Comparison of ENCODE assay signal across 9 cellular contexts in genomic region chr2:217650716-217651360, GRCh38.
DNase-seq lines count a peak whose midpoint lies in the region; ATAC-seq, FAIRE-seq and TF ChIP-seq lines count a peak whose summit lies in the region.
"Had no signal": no experiment of that assay in that cellular context is flagged by ENCODE, and none has a peak within 500 bp of the region (broad histone marks: within the 10 kb centered on the region; RNA-seq: fewer than 3 reads in every experiment).

No MANE protein-coding gene starts in this region.

- CTCF ChIA-PET in GM12878 (lab: Yijun Ruan, JAX), result interaction anchor here (0.7 to 5.0 kb wide), 29 partner anchors 9 to 950 kb away, joined by 3 to 34 read pairs (median 4); no protein-coding TSS in a partner anchor

- H3K9me3 ChIP-seq in GM12878 (replicated peaks; ENCODE audit: control insufficient read depth, insufficient read depth, low read length), result no peaks in the 10 kb centered on the region
- H3K9me3 ChIP-seq in iPS-18a (ENCODE audit: control insufficient read depth, low read depth, low read length), result no peaks in the 10 kb centered on the region
- no peaks in the 10 kb centered on the region for H3K9me3 ChIP-seq in stomach

- TF ChIP-seq RAD21 in GM12878 (IDR thresholded peaks at IDR 0.05; ENCODE audit: insufficient read depth, low read depth, low read length), result peak; percentile 62

- DNase-seq in Right ventricle myocardium inferior (ENCODE audit: missing footprints) (no peak), cardiac septum (ENCODE audit: low spot score) (no peak), NCI-H526 treated with DMSO at 0.1 percent for 48 hours (lab: John Stamatoyannopoulos, UW) (peak; percentile 28), GM12878 (ENCODE audit: low read depth, low spot score) (no peak), stomach (no peak), activated gamma-delta T cell treated with Interleukin-2 at 50 U/mL for 16 hours (no peak)

- SMC1A ChIA-PET in GM12878 (lab: Charles Lee; ENCODE audit: uncharacterized antibody, unreplicated experiment), result interaction anchor here (0.6 to 3.9 kb wide), 9 partner anchors 10 to 102 kb away, joined by 3 to 22 read pairs (median 4); no protein-coding TSS in a partner anchor

- H3K4me3 ChIP-seq in GM12878 (no peak overlapping the region), iPS-18a (ENCODE audit: low read length) (peak overlapping the region; percentile 14), stomach (no peak overlapping the region)

- H3K27ac ChIP-seq in GM12878 (ENCODE audit: control insufficient read depth, insufficient read depth) (no peak overlapping the region), iPS-18a (ENCODE audit: low read length) (no peak overlapping the region), stomach (no peak overlapping the region)

- TF ChIP-seq POLR2A in GM12878 (IDR thresholded peaks at IDR 0.05; ENCODE audit: low read depth, low read length) (no peak), stomach (IDR thresholded peaks at IDR 0.05) (no peak)

- 38% methylated on average over 9 of the region's 9 CpGs for WGBS in GM12878 (ENCODE audit: insufficient coverage, insufficient replicate concordance, low lambda C conversion rate, missing lambda C conversion rate)
- WGBS in stomach, 5 donors, result 56 to 61% (median 57%) methylated on average over 9 of the region's 9 CpGs

- peak; percentile 52 for FAIRE-seq in GM12878 (lab: Jason Lieb, UNC)
- FAIRE-seq: endometrium had no signal

- no peaks in the 10 kb centered on the region for H3K79me2 ChIP-seq in GM12878 (ENCODE audit: control insufficient read depth, insufficient read depth, low read length)

- no peak overlapping the region for H2AFZ ChIP-seq in GM12878 (ENCODE audit: control insufficient read depth, low read depth, low read length)

- H3K27me3 ChIP-seq in GM12878 (replicated peaks in 1 of 2; ENCODE audit: control insufficient read depth in 2 of 2, insufficient read depth in 2 of 2, low read length in 1 of 2) (no peaks in the 10 kb centered on the region; a peak in 2 of 4 replicates), iPS-18a (ENCODE audit: control insufficient read depth, insufficient read depth, low read length) (no peaks in the 10 kb centered on the region), stomach (no peaks in the 10 kb centered on the region)

- POLR2A ChIA-PET in GM12878 (lab: Charles Lee), result no interaction called here

- in situ Hi-C loops in GM12878 (cut with MboI), result no loop called here

- intact Hi-C loops in Right ventricle myocardium inferior (cut with DNase I) (loop anchor here (5.0 kb wide), 1 partner anchor 61 kb away; no protein-coding TSS in a partner anchor), cardiac septum (cut with DNase I) (loop anchor here (5.0 kb wide), 2 partner anchors 61 to 134 kb away; no protein-coding TSS in a partner anchor), GM12878 (cut with micrococcal nuclease; ENCODE audit: unreplicated experiment) (loop anchor here (2.0 kb wide), 1 partner anchor 62 kb away; no protein-coding TSS in a partner anchor), stomach (cut with DNase I; ENCODE audit: low total_unique reads) (no loop called here)

- no TSS peak for BruUV-seq in GM12878 (replicated peaks; lab: Mats Ljungman, UMichigan)

- H3K4me1 ChIP-seq in GM12878 (ENCODE audit: control insufficient read depth, insufficient read depth, low read length), result no peaks in the 10 kb centered on the region
- peaks cover 8% of the 10 kb centered on the region for H3K4me1 ChIP-seq in iPS-18a (ENCODE audit: control insufficient read depth, low read depth, low read length)
- peaks cover 0 to 16% (median 7%) of the 10 kb centered on the region in 4 donors for H3K4me1 ChIP-seq in stomach

- H3K4me2 ChIP-seq in GM12878 (ENCODE audit: control insufficient read depth, insufficient read depth), result no peak overlapping the region

- TF ChIP-seq CTCF in GM12878 (IDR thresholded peaks at IDR 0.05 in 2 of 3, conservative IDR thresholded peaks at IDR 0.05 in 1 of 3; ENCODE audit: control insufficient read depth in 2 of 3, extremely low read depth in 1 of 3, insufficient read depth in 1 of 3, low read depth in 3 of 3, low read length in 3 of 3), result peak; percentile 65 to 87 (median 79)
- peak in 5 of 7 experiments; percentile 22 to 58 (median 56) for TF ChIP-seq CTCF in stomach (IDR thresholded peaks at IDR 0.05)

- RAD21 ChIA-PET in GM12878 (lab: Charles Lee; ENCODE audit: unreplicated experiment), result interaction anchor here (0.6 to 2.8 kb wide), 8 partner anchors 14 to 932 kb away, joined by 3 to 23 read pairs (median 4); no protein-coding TSS in a partner anchor

- H4K20me1 ChIP-seq in GM12878 (ENCODE audit: control insufficient read depth, insufficient read depth), result no peaks in the 10 kb centered on the region; the same call in 1 of the 2 replicates

- no peak for TF ChIP-seq EP300 in GM12878 (IDR thresholded peaks at IDR 0.05; ENCODE audit: borderline replicate concordance in 1 of 2, control insufficient read depth in 1 of 2, low read depth in 2 of 2, low read length in 2 of 2)
- TF ChIP-seq EP300 in stomach (IDR thresholded peaks at IDR 0.05), result no peak

- ATAC-seq in Right ventricle myocardium inferior (peak; percentile 72), HG02938 (IDR thresholded peaks at IDR 0.05; ENCODE audit: unreplicated experiment) (peak; percentile 62), GM12878 (peak; percentile 93)

- no peaks in the 10 kb centered on the region for H3K36me3 ChIP-seq in GM12878 (ENCODE audit: control insufficient read depth in 2 of 2, insufficient read depth in 2 of 2, low read length in 1 of 2)
- H3K36me3 ChIP-seq in iPS-18a (ENCODE audit: control insufficient read depth, low read depth, low read length), result no peaks in the 10 kb centered on the region
- H3K36me3 ChIP-seq in stomach, result no peaks in the 10 kb centered on the region

- H3K9ac ChIP-seq in GM12878 (ENCODE audit: control insufficient read depth, insufficient read depth, low read length) (no peak overlapping the region), iPS-18a (ENCODE audit: low read length) (no peak overlapping the region)

TF ChIP-seq in GM12878, 131 proteins besides CTCF, POLR2A, EP300 and RAD21:
- TF ChIP-seq POLR2AphosphoS2 (IDR thresholded peaks at IDR 0.05; ENCODE audit: low read depth, low read length) (no peak), SMC3 (IDR thresholded peaks at IDR 0.05; ENCODE audit: borderline replicate concordance, low read length) (peak; percentile 63), RUNX3 (IDR thresholded peaks at IDR 0.05; ENCODE audit: low read length) (peak; percentile 47), YY1 (IDR thresholded peaks at IDR 0.05; ENCODE audit: low read depth, low read length) (0 out of 2 replicates have a peak, but pooled peaks have one; percentile 11), YBX1 (IDR thresholded peaks at IDR 0.05) (no peak)
TF ChIP-seq in GM12878: peak in this region for 3.
